Comparison of ENCODE assay signal across 9 cellular contexts in the genomic region with DNA sequence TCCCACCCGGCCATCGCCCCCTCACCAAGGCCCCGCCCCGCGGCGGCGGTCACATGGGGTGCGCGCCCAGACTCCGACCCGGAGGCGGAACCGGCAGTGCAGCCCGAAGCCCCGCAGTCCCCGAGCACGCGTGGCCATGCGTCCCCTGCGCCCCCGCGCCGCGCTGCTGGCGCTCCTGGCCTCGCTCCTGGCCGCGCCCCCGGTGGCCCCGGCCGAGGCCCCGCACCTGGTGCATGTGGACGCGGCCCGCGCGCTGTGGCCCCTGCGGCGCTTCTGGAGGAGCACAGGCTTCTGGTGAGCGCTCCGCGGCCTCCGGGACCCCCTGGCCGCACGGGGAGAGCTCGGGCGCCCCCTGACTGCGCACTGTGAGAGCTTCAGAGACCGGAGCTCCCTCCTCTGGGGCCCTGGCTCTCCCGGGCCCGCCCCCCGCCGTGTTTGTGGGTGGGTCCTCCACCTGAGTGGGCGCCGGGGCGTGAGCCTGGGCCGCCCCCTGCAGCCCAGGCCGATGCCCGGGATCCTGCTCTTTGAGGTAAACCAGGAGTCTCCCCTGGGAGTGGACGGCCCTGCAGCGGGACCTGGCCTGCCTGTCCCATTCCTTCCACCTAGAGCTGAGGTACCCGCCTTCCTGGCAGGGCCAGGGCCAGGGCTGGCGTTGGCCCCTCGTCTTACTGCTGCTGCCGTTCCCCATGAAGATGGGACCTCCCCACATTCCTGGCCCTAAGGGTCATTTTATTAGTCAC. TPM values are rescaled to one million over a fixed set of nuclear protein-coding genes. Genes with fewer than 3 reads are reported as not detected.
DNase-seq lines count a peak whose midpoint lies in the region; ATAC-seq and TF ChIP-seq lines count a peak whose summit lies in the region.
"Had no signal": no experiment of that assay in that cellular context is flagged by ENCODE, and none has a peak within 500 bp of the region (broad histone marks: within the 10 kb centered on the region; RNA-seq: fewer than 3 reads in every experiment).

A gene (plus strand): TSS at position 96 of the 740 bp plus-strand sequence. CDS start 41 bp downstream, at position 137.

- no peaks in the 10 kb centered on the region for H3K27me3 ChIP-seq in endocrine pancreas (ENCODE audit: control insufficient read depth, insufficient read depth, low read length)

- no peaks in the 10 kb centered on the region for H3K9me3 Mint-ChIP-seq in mesothelial cell of epicardium

- peak within 1 kb of the TSS; percentile 92 for H3K4me3 Mint-ChIP-seq in mesothelial cell of epicardium

- no peaks in the 10 kb centered on the region for H3K36me3 Mint-ChIP-seq in mesothelial cell of epicardium

- H3K27me3 Mint-ChIP-seq in mesothelial cell of epicardium (ENCODE audit: low read depth): no peaks in the 10 kb centered on the region

- peak within 1 kb of the TSS; percentile 89 for H3K27ac Mint-ChIP-seq in mesothelial cell of epicardium

- H3K4me1 ChIP-seq in endocrine pancreas (ENCODE audit: control insufficient read depth, insufficient read depth, low read length): no peaks in the 10 kb centered on the region

- in situ Hi-C loops in ACHN (cut with HindIII; ENCODE audit: low pct_ligation_motif_present, low pct_unique_long_range_greater_than_20kb, low sequenced_read_pairs): no loop called here

- ATAC-seq in GM18519 (IDR thresholded peaks at IDR 0.05; ENCODE audit: low FRiP score, unreplicated experiment) (peak; percentile 49), HG03066 (IDR thresholded peaks at IDR 0.05; ENCODE audit: low read depth, unreplicated experiment) (peak; percentile 84)

- TF ChIP-seq CTCF in mesothelial cell of epicardium (IDR thresholded peaks at IDR 0.05; ENCODE audit: unreplicated experiment): peak; percentile 47

- DNase-seq in ACHN (peak; percentile 88), NK-92 (lab: John Stamatoyannopoulos, UW; ENCODE audit: unreplicated experiment) (peak; percentile 17), mesothelial cell of epicardium (ENCODE audit: low spot score in 2 of 2, unreplicated experiment in 2 of 2) (peak; percentile 67 to 85)
- peak; percentile 67 to 74 (median 67) for DNase-seq in activated CD8-positive, alpha-beta memory T cell treated with anti-CD3 and anti-CD28 coated beads for 48 hours (ENCODE audit: low read depth in 2 of 3, low spot score in 2 of 3)
- DNase-seq in stimulated activated CD8-positive, alpha-beta memory T cell treated with anti-CD3 and anti-CD28 coated beads, Interleukin-15, amount 100 ng/mL, for 24 hours (ENCODE audit: low read depth): peak; percentile 62

- H3K4me3 ChIP-seq in endocrine pancreas (ENCODE audit: control insufficient read depth, insufficient read depth, low read length): peak within 1 kb of the TSS; percentile 89

- no peaks in the 10 kb centered on the region for H3K9me3 ChIP-seq in endocrine pancreas (ENCODE audit: control insufficient read depth, low read length)

- H3K36me3 ChIP-seq in endocrine pancreas (ENCODE audit: control insufficient read depth, insufficient read depth, low read length): no peaks in the 10 kb centered on the region

- H3K4me1 Mint-ChIP-seq in mesothelial cell of epicardium: peaks cover 21% of the 10 kb centered on the region

- H3K9ac ChIP-seq in endocrine pancreas (ENCODE audit: control insufficient read depth, insufficient read depth, low read length): peak within 1 kb of the TSS; percentile 95
- H3K9ac ChIP-seq: KMS-11 had no signal

RNA-seq across cellular contexts. Expression of the gene that starts here (rescaled TPM):
- 63.3 to 68.6 TPM (median 65.8 TPM) in 3 replicates for total RNA-seq in mesothelial cell of epicardium

Comparison
In these comparisons a context has a peak if more than half of its experiments do, and no peak if none do; other contexts are left out.
1. Peak in every context shown above with its lines: DNase-seq, ATAC-seq and H3K4me3 ChIP-seq.
2. DNase-seq: peak in every context shown above with its lines; median percentile 88 in ACHN; 76 in mesothelial cell of epicardium; 67 in activated CD8-positive, alpha-beta memory T cell treated with anti-CD3 and anti-CD28 coated beads for 48 hours; 62 in stimulated activated CD8-positive, alpha-beta memory T cell treated with anti-CD3 and anti-CD28 coated beads, Interleukin-15, amount 100 ng/mL, for 24 hours; 17 in NK-92.